Comparison of ENCODE assay signal across 8 cellular contexts in genomic region chr13:19782727-19783682, GRCh38. TPM values are rescaled to one million over a fixed set of nuclear protein-coding genes. Genes with fewer than 3 reads are reported as not detected.
DNase-seq lines count a peak whose midpoint lies in the region; ATAC-seq and TF ChIP-seq lines count a peak whose summit lies in the region.
"Not testable (repeated sequence)": the region's sequence is repeated elsewhere in the genome, so short reads cannot be mapped to it uniquely, and the experiment has no call there.

Gene PSPC1, minus strand, starts transcription at chr13:19782945. Its CDS starts 188 bp downstream, at chr13:19782757.

- POLR2A ChIA-PET in Panc1 (lab: Charles Lee) = not testable (repeated sequence)

- H3K4me3 ChIP-seq in Panc1 (ENCODE audit: low read depth in 2 of 2, low read length in 2 of 2) (peak within 1 kb of the TSS; percentile 87), mucosa of rectum (ENCODE audit: low read length in 2 of 2) (peak within 1 kb of the TSS; percentile 88 to 97)

- not testable (repeated sequence) for H3K9me3 Mint-ChIP-seq in activated T-cell treated with anti-CD3 and anti-CD28 coated beads, Interleukin-2, amount 50 U/mL, for 4 hours

- TF ChIP-seq CTCF in Panc1 (IDR thresholded peaks at IDR 0.05) = not testable (repeated sequence)

- not testable (repeated sequence) for H3K36me3 Mint-ChIP-seq in activated T-cell treated with anti-CD3 and anti-CD28 coated beads, Interleukin-2, amount 50 U/mL, for 4 hours (ENCODE audit: insufficient read depth)

- H3K36me3 ChIP-seq in Panc1 (ENCODE audit: control insufficient read depth, insufficient read depth, low read length); mucosa of rectum (ENCODE audit: control insufficient read depth in 2 of 2, insufficient read depth in 2 of 2, low read length in 2 of 2): not testable (repeated sequence)

- peak; percentile 91 for DNase-seq in DMS153 (lab: John Stamatoyannopoulos, UW)
- DNase-seq in KG1 (lab: John Stamatoyannopoulos, UW) = peak; percentile 79
- peak; percentile 66 for DNase-seq in Panc1 (ENCODE audit: low read depth, low spot score)
- DNase-seq in activated T-cell treated with anti-CD3 and anti-CD28 coated beads, Interleukin-2, amount 50 U/mL, for 4 hours = peak; percentile 94
- peak; percentile 96 to 97 for DNase-seq in erythroblast (lab: John Stamatoyannopoulos, UW)
- DNase-seq in stimulated activated CD8-positive, alpha-beta memory T cell treated with anti-CD3 and anti-CD28 coated beads, Interleukin-4, amount 100 ng/mL, for 48 hours = peak; percentile 95

- H3K27ac ChIP-seq in Panc1 (ENCODE audit: low read length) (peak within 1 kb of the TSS; percentile 85), mucosa of rectum (ENCODE audit: low read depth in 2 of 2, low read length in 2 of 2) (peak within 1 kb of the TSS; percentile 86 to 93)

- not testable (repeated sequence) for H3K27me3 ChIP-seq in Panc1 (ENCODE audit: control insufficient read depth, insufficient read depth, low read length); mucosa of rectum (ENCODE audit: control insufficient read depth in 2 of 2, insufficient read depth in 2 of 2, low read length in 2 of 2)

- H3K4me1 Mint-ChIP-seq in activated T-cell treated with anti-CD3 and anti-CD28 coated beads, Interleukin-2, amount 50 U/mL, for 4 hours (ENCODE audit: low read depth) = not testable (repeated sequence)

- H3K4me3 Mint-ChIP-seq in activated T-cell treated with anti-CD3 and anti-CD28 coated beads, Interleukin-2, amount 50 U/mL, for 4 hours = peak within 1 kb of the TSS; percentile 97

- ATAC-seq in GM21717 (IDR thresholded peaks at IDR 0.05; ENCODE audit: unreplicated experiment) (peak; percentile 69), Panc1 (peak; percentile 92)
- ATAC-seq in activated T-cell treated with anti-CD3 and anti-CD28 coated beads, Interleukin-2, amount 50 U/mL, for 4 hours = peak; percentile 95 to 96

- not testable (repeated sequence) for H3K4me1 ChIP-seq in Panc1 (ENCODE audit: control insufficient read depth, insufficient read depth, low read length); mucosa of rectum (ENCODE audit: control insufficient read depth in 2 of 2, insufficient read depth in 2 of 2, low read length in 2 of 2)

- peak within 1 kb of the TSS; percentile 91 to 95 for H3K9ac ChIP-seq in mucosa of rectum (ENCODE audit: low read depth in 1 of 2, low read length in 2 of 2)

- CTCF ChIA-PET in Panc1 (lab: Charles Lee) = not testable (repeated sequence)

- intact Hi-C loops in Panc1 (cut with micrococcal nuclease; ENCODE audit: unreplicated experiment) = not testable (repeated sequence)

- not testable (repeated sequence) for H3K27me3 Mint-ChIP-seq in activated T-cell treated with anti-CD3 and anti-CD28 coated beads, Interleukin-2, amount 50 U/mL, for 4 hours (ENCODE audit: low read depth)

- H3K9me3 ChIP-seq in Panc1 (ENCODE audit: control insufficient read depth, insufficient read depth, low read depth, low read length); mucosa of rectum (ENCODE audit: control insufficient read depth in 2 of 2, low read length in 2 of 2): not testable (repeated sequence)

- peak; percentile 96 for TF ChIP-seq POLR2A in erythroblast (IDR thresholded peaks at IDR 0.05; ENCODE audit: low read length)

- in situ Hi-C loops in Panc1 (cut with HindIII; ENCODE audit: low pct_unique_long_range_greater_than_20kb, low sequenced_read_pairs) = not testable (repeated sequence)

- TSS peak; percentile 78 for BruUV-seq in Panc1 (replicated peaks; lab: Mats Ljungman, UMichigan)

RNA-seq across cellular contexts. Expression of gene PSPC1, which starts in this region (rescaled TPM):
- total RNA-seq in Panc1 (2021; ENCODE audit: unreplicated experiment) = 39.1 TPM
- 20.8 TPM for polyA plus RNA-seq in Panc1 (2012; ENCODE audit: insufficient read length)
- 10 to 100 TPM; 75.9 to 80.0 (median 75.9) TPM for total RNA-seq in activated T-cell treated with anti-CD3 and anti-CD28 coated beads, Interleukin-2, amount 50 U/mL, for 4 hours

Comparison
In these comparisons a context has a peak if more than half of its experiments do, and no peak if none do; other contexts are left out.
1. Peak in every context shown above with its lines: DNase-seq, ATAC-seq, H3K4me3 ChIP-seq and H3K27ac ChIP-seq.